Comparison of ENCODE assay signal across 8 cellular contexts in the genomic region with DNA sequence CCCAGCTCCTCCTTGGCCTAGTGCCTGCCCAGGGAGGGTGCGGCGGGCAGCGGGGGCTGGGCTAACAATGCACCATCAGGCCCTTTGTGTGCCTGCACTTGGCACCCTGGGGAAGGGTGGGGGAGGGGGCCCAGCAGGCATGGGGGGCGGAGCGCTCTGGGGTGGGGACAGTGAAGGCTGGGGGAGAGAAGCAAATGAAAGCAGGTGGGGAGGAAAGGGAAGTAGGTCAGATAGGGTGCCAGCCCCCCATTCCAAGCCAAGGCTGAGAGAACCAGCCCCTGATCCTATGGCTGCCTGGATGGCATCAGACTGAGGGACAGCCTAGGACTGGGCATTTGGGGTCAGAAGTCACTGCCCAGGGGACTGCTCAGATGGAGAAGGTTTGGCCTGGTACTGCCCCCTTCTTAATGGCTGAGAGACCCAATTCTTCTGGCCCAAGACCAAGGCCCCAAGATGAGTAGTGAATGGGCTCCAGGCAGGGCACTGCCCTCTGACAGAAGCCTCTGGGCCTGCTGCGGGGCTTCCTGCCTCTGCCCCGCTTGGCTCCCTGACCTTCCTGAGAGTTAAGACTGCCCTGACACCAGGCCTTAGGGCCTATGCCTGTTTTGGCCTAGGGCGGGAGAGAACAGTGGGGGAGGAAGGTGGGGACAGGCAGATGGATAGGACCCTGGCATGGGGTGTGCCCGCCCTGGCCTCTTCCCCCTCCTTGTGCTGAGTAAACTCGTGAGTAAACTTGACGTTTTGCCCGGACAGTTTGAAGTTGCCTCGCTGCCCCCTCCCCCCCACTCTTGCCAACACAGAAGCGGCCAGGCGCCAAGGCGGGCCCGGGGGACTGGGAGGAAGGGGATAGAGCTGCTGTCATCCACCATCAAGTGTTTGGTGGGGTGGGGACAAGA.
A peak's percentile ranks its signal among the peaks of the same experiment; 100 is the strongest.
DNase-seq lines count a peak whose midpoint lies in the region; ATAC-seq lines count a peak whose summit lies in the region.

No MANE protein-coding gene starts in this region.

- DNase-seq in EL (peak; percentile 19), globus pallidus (ENCODE audit: low spot score) (peak; percentile 84), pons (ENCODE audit: low spot score) (peak; percentile 79), ecto neural progenitor cell (ENCODE audit: low spot score) (no peak), NCI-H1694 (lab: John Stamatoyannopoulos, UW) (no peak)
- DNase-seq in T-helper 2 cell treated with Interferon-gamma antibody and Interleukin-4, amounts not matched to agents 5 μg/mL and 100 μg/mL, for 36 hours (ENCODE audit: low spot score), result no peak

- H3K9me3 Mint-ChIP-seq in T-helper 2 cell treated with Interferon-gamma antibody and Interleukin-4, amounts not matched to agents 5 μg/mL and 100 μg/mL, for 36 hours, result no peaks in the 10 kb centered on the region

- no peak for ATAC-seq in HG03095 (IDR thresholded peaks at IDR 0.05; ENCODE audit: unreplicated experiment)
- ATAC-seq in HG03571 (IDR thresholded peaks at IDR 0.05; ENCODE audit: unreplicated experiment), result no peak

- H3K36me3 Mint-ChIP-seq in T-helper 2 cell treated with Interferon-gamma antibody and Interleukin-4, amounts not matched to agents 5 μg/mL and 100 μg/mL, for 36 hours (ENCODE audit: low read depth), result peaks cover 22% of the 10 kb centered on the region

- H3K4me1 Mint-ChIP-seq in T-helper 2 cell treated with Interferon-gamma antibody and Interleukin-4, amounts not matched to agents 5 μg/mL and 100 μg/mL, for 36 hours (ENCODE audit: low read depth), result peaks cover 37% of the 10 kb centered on the region

- peak overlapping the region; percentile 85 for H3K4me3 Mint-ChIP-seq in T-helper 2 cell treated with Interferon-gamma antibody and Interleukin-4, amounts not matched to agents 5 μg/mL and 100 μg/mL, for 36 hours

- H3K27ac Mint-ChIP-seq in T-helper 2 cell treated with Interferon-gamma antibody and Interleukin-4, amounts not matched to agents 5 μg/mL and 100 μg/mL, for 36 hours, result peak overlapping the region; percentile 96

- no peaks in the 10 kb centered on the region for H3K27me3 Mint-ChIP-seq in T-helper 2 cell treated with Interferon-gamma antibody and Interleukin-4, amounts not matched to agents 5 μg/mL and 100 μg/mL, for 36 hours (ENCODE audit: low read depth)

Comparison
In these comparisons a context has a peak if more than half of its experiments do, and no peak if none do; other contexts are left out.
1. DNase-seq: peak in EL (single experiment), globus pallidus (single experiment) and pons (single experiment); none in T-helper 2 cell treated with Interferon-gamma antibody and Interleukin-4, amounts not matched to agents 5 μg/mL and 100 μg/mL, for 36 hours (single experiment), ecto neural progenitor cell (single experiment) and NCI-H1694 (single experiment).